Comparison of ENCODE assay signal across 5 cellular contexts in genomic region chr10:73713912-73714311, GRCh38. TPM values are rescaled to one million over a fixed set of nuclear protein-coding genes. Genes with fewer than 3 reads are reported as not detected.
"Had no signal": no experiment of that assay in that cellular context is flagged by ENCODE, and none has a peak within 500 bp of the region (broad histone marks: within the 10 kb centered on the region; RNA-seq: fewer than 3 reads in every experiment).

No MANE protein-coding gene starts in this region.

RNA-seq across cellular contexts. Expression of gene SYNPO2L, which starts 58.1 kb away (rescaled TPM):
- total RNA-seq: glomerular endothelial cell, occipital lobe, renal cortical epithelial cell, suprapubic skin, thyroid gland had no signal
